ENCODE assay signal across 1 cellular context in genomic region chr1:14949270-14949835, GRCh38.
TF ChIP-seq lines count a peak whose summit lies in the region.

No MANE protein-coding gene starts in this region.

TF ChIP-seq in GM23338, 12 proteins besides CTCF, POLR2A, EP300 and RAD21 (continued from another document):
- TF ChIP-seq REST (IDR thresholded peaks at IDR 0.05; ENCODE audit: unreplicated experiment) (no peak), EZH2 (IDR thresholded peaks at IDR 0.05; ENCODE audit: low read depth, unreplicated experiment) (no peak), JUNB (IDR thresholded peaks at IDR 0.05; ENCODE audit: unreplicated experiment) (no peak), ZNF462 (CRISPR knock-in tag; IDR thresholded peaks at IDR 0.05) (no peak), CREB1 (CRISPR knock-in tag; IDR thresholded peaks at IDR 0.05; ENCODE audit: low read depth) (no peak), POLR2AphosphoS5 (IDR thresholded peaks at IDR 0.05; ENCODE audit: low read depth) (no peak), STAT1 (IDR thresholded peaks at IDR 0.05; ENCODE audit: unreplicated experiment) (no peak), ZNF114 (CRISPR knock-in tag; IDR thresholded peaks at IDR 0.05) (no peak), EZH2phosphoT487 (IDR thresholded peaks at IDR 0.05; ENCODE audit: unreplicated experiment) (no peak)
